4 cellular contexts compared by ENCODE assay signal in the genomic region with DNA sequence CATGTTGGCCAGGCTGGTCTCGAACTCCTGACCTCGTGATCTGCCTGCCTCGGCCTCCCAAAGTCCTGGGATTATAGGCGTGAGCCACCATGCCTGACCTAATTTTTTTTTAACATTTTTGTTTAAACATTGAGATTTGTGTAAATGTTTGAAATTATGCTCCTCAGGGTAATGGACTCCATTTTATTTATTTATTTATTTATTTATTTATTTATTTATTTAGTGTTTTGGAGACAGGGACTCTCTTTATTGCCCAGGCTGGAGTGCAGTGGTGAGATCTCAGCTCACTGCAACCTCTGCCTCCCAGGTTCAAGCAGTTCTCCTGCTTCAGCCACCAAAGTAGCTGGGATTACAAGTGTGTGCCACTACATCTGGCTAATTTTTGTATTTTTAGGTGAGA. TPM values are rescaled to one million over a fixed set of nuclear protein-coding genes. Genes with fewer than 3 reads are reported as not detected.
"Had no signal": no experiment of that assay in that cellular context is flagged by ENCODE, and none has a peak within 500 bp of the region (broad histone marks: within the 10 kb centered on the region; RNA-seq: fewer than 3 reads in every experiment).

No MANE protein-coding gene starts in this region.

RNA-seq across cellular contexts. Expression of a gene that starts 13.8 kb away (rescaled TPM):
- polyA plus RNA-seq: HepG2, IgD-negative memory B cell, IMR-90, K562 had no signal
